Comparison of ENCODE assay signal across 14 cellular contexts in the genomic region with DNA sequence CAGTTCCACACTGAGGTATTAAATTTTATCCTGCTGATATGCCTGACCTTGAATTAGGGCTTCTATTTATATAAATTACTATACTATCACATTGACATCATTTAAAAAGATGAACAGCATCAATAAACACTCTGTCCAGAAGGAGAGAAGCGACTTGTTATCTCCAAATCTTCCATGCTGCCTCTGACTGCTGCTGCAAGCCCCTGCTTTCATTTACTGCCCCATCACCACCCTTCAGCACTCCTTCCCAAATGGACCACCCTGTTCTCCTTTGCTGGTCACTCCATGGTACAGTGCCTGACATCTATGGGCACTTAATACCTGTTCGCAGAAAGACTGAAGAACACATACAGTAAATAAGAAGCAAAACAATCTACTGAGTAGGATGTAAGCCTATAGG.
"Had no signal": no experiment of that assay in that cellular context is flagged by ENCODE, and none has a peak within 500 bp of the region (broad histone marks: within the 10 kb centered on the region; RNA-seq: fewer than 3 reads in every experiment).

No MANE protein-coding gene starts in this region.

- H3K4me1 ChIP-seq: pancreas had no signal

- H3K9me3 ChIP-seq: heart right ventricle, pancreas, stomach had no signal

- H3K4me3 ChIP-seq: heart right ventricle, pancreas, stomach had no signal

- ATAC-seq: heart right ventricle; left lobe of liver; naive thymus-derived CD4-positive, alpha-beta T cell; pancreas; right cardiac atrium had no signal

- H3K36me3 ChIP-seq: pancreas had no signal

- H3K27me3 ChIP-seq: heart right ventricle, pancreas, stomach had no signal

- H3K27ac ChIP-seq: heart right ventricle, pancreas, stomach had no signal

- DNase-seq: foreskin melanocyte; heart right ventricle; islet precursor cell; mammary epithelial cell; naive thymus-derived CD4-positive, alpha-beta T cell; nucleus accumbens; pancreas; right cardiac atrium; small intestine; stimulated activated CD4-positive, alpha-beta T cell treated with anti-CD3 and anti-CD28 coated beads, Interleukin-12 subunit alpha, Interleukin-12 subunit beta, amount 100 ng/mL, for 4 hours; stimulated activated naive CD4-positive, alpha-beta T cell; stomach; trophoblast cell had no signal
